11 cellular contexts compared by ENCODE assay signal in the genomic region with DNA sequence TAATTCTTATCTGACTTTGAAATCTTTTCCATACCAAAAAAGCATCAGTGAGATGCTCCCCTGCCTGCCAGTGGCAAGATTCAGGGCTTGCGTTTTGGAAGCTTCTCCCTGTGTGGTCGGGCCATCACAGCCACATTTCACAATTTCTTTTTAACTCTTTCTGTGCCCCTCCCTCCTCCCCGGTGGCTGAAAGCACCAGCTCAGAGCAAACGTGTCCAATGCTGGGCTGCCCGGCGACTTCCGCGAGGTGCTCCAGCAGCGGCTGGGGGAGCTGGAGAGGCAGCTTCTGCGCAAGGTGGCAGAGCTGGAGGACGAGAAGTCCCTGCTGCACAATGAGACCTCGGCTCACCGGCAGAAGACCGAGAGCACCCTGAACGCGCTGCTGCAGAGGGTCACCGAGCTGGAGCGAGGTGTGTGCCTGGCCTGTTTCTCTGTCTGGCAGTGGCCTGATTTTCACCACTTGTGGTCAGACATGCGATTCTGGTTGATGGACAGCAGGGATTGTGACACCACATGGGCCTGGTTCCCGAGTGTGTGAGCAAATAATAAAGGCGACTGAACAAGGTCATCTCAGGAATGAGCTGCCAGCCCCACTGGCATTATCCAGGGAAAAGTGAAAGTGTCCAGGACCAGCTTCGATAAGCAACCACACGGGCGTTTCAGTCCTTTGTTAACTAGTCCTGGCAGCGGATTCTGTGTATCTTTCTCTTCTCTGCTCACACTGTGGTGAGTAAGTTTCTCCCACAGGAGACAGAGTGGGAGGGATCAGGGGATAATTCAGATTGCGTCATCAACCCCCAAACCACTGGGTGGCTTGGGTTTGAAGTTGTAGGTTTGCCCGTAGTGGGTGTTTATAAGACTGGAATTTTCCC. TPM values are rescaled to one million over a fixed set of nuclear protein-coding genes. Genes with fewer than 3 reads are reported as not detected.
A peak's percentile ranks its signal among the peaks of the same experiment; 100 is the strongest.
DNase-seq lines count a peak whose midpoint lies in the region; ATAC-seq lines count a peak whose summit lies in the region.
"Had no signal": no experiment of that assay in that cellular context is flagged by ENCODE, and none has a peak within 500 bp of the region (broad histone marks: within the 10 kb centered on the region; RNA-seq: fewer than 3 reads in every experiment).

No MANE protein-coding gene starts in this region.

- H3K4me1 ChIP-seq in SJSA1 (replicated peaks), result peaks cover 39% of the 10 kb centered on the region

- H3K36me3 ChIP-seq in H7 (replicated peaks; ENCODE audit: control insufficient read depth, insufficient read depth, low read length), result no peaks in the 10 kb centered on the region
- H3K36me3 ChIP-seq in SJSA1, result peaks cover 49% of the 10 kb centered on the region

- H3K4me3 ChIP-seq in H7 (ENCODE audit: insufficient read depth, low read depth, low read length), result no peak overlapping the region
- peak overlapping the region; percentile 76 for H3K4me3 ChIP-seq in SJSA1

- H3K27ac ChIP-seq in SJSA1, result no peak overlapping the region

- no peak for ATAC-seq in GM18867 (IDR thresholded peaks at IDR 0.05; ENCODE audit: unreplicated experiment)
- ATAC-seq in HG03175 (IDR thresholded peaks at IDR 0.05; ENCODE audit: unreplicated experiment), result no peak
- no peak for ATAC-seq in GM19395 (IDR thresholded peaks at IDR 0.05; ENCODE audit: unreplicated experiment)

- H3K27me3 ChIP-seq in H7 (ENCODE audit: control insufficient read depth, insufficient read depth, low read length), result peaks cover 51% of the 10 kb centered on the region
- peaks cover 25% of the 10 kb centered on the region for H3K27me3 ChIP-seq in SJSA1 (replicated peaks)

- peaks cover 8% of the 10 kb centered on the region for H3K9me3 ChIP-seq in SJSA1 (replicated peaks)

- DNase-seq in 8988T (peak; percentile 71), H7 (peak; percentile 80), SJSA1 (ENCODE audit: low read depth in 1 of 2, low spot score in 2 of 2) (peak; percentile 69 to 82), left kidney (ENCODE audit: low read depth, low spot score) (peak; percentile 66)
- no peak for DNase-seq in activated CD8-positive, alpha-beta memory T cell treated with anti-CD3 and anti-CD28 coated beads, Interleukin-2, amount 50 U/mL, for 48 hours
- DNase-seq: activated CD4-positive, alpha-beta memory T cell treated with anti-CD3 and anti-CD28 coated beads, Interleukin-2, amount 10 ng/mL, durations not matched to agents 7 days and 5 days; EL; trophoblast cell had no signal

RNA-seq across cellular contexts. Expression of gene NPTX2, which starts 2.6 kb away (rescaled TPM):
- total RNA-seq in H7 (2014; rRNA removed; shearing (Covaris generic)), result 19.7 and 34.8 TPM in 2 replicates
- total RNA-seq in SJSA1 (2014; rRNA removed; shearing (Covaris generic)), result 138 and 160 TPM in 2 replicates
- total RNA-seq: activated CD4-positive, alpha-beta memory T cell treated with anti-CD3 and anti-CD28 coated beads, Interleukin-2, amount 10 ng/mL, durations not matched to agents 7 days and 5 days had no signal
